In genomic region chr3:133040696-133041523, GRCh38 we compare ENCODE assay signal across 8 cellular contexts. TPM values are rescaled to one million over a fixed set of nuclear protein-coding genes. Genes with fewer than 3 reads are reported as not detected.
DNase-seq lines count a peak whose midpoint lies in the region; ATAC-seq and TF ChIP-seq lines count a peak whose summit lies in the region.

No MANE protein-coding gene starts in this region.

- no peak overlapping the region for H3K27ac Mint-ChIP-seq in Caco-2 (ENCODE audit: unreplicated experiment)
- H3K27ac Mint-ChIP-seq in neural crest cell (ENCODE audit: unreplicated experiment): no peak overlapping the region

- POLR2A ChIA-PET in Caco-2 (lab: Charles Lee): no interaction called here

- BruUV-seq in Caco-2 (replicated peaks; lab: Mats Ljungman, UMichigan): no TSS peak

- DNase-seq in Caco-2 (peak; percentile 61 to 82), NCI-H1436 (lab: John Stamatoyannopoulos, UW) (peak; percentile 94), SW480 (ENCODE audit: low spot score) (peak; percentile 65), fibroblast of lung (ENCODE audit: low read depth in 2 of 2) (peak; percentile 58 to 82), neural crest cell (ENCODE audit: low read depth, low spot score) (peak; percentile 85)

- peak; percentile 80 to 83 for TF ChIP-seq CTCF in Caco-2 (IDR thresholded peaks at IDR 0.05; ENCODE audit: insufficient read depth in 1 of 2, low read depth in 1 of 2, low read length in 1 of 2, severe bottlenecking in 1 of 2, unreplicated experiment in 1 of 2)
- TF ChIP-seq CTCF in fibroblast of lung (conservative IDR thresholded peaks at IDR 0.05 in 1 of 2, IDR thresholded peaks at IDR 0.05 in 1 of 2; ENCODE audit: low read depth in 1 of 2, low read length in 2 of 2): peak; percentile 85 to 91
- TF ChIP-seq CTCF in neural crest cell (conservative IDR thresholded peaks at IDR 0.05): peak; percentile 89

- H3K27me3 Mint-ChIP-seq in Caco-2 (ENCODE audit: insufficient read depth, unreplicated experiment) (peaks cover 10% of the 10 kb centered on the region), neural crest cell (ENCODE audit: low read depth) (peaks cover 50% of the 10 kb centered on the region)

- H3K36me3 Mint-ChIP-seq in Caco-2 (ENCODE audit: insufficient read depth, unreplicated experiment): no peaks in the 10 kb centered on the region
- H3K36me3 Mint-ChIP-seq in neural crest cell (ENCODE audit: low read depth): no peaks in the 10 kb centered on the region

- H3K9me3 Mint-ChIP-seq in Caco-2 (ENCODE audit: unreplicated experiment): no peaks in the 10 kb centered on the region
- H3K9me3 Mint-ChIP-seq in neural crest cell: no peaks in the 10 kb centered on the region

- H2AFZ ChIP-seq in fibroblast of lung (ENCODE audit: low read length): peak overlapping the region; percentile 24

- H3K4me1 ChIP-seq in Caco-2 (no peaks in the 10 kb centered on the region), fibroblast of lung (ENCODE audit: control insufficient read depth, extremely low read depth, insufficient read depth, low read length) (peaks cover 2% of the 10 kb centered on the region)

- no peak overlapping the region for H3K27ac ChIP-seq in fibroblast of lung (ENCODE audit: insufficient read depth, low read length)

- H3K4me1 Mint-ChIP-seq in Caco-2 (ENCODE audit: low read depth, unreplicated experiment) (no peaks in the 10 kb centered on the region), neural crest cell (peaks cover 13% of the 10 kb centered on the region)

- CTCF ChIA-PET in Caco-2 (lab: Charles Lee): interaction anchor here (0.6 to 2.2 kb wide), 15 partner anchors 14 to 537 kb away, joined by 3 to 21 read pairs (median 4); no protein-coding TSS in a partner anchor

- H3K4me3 ChIP-seq in Caco-2 (ENCODE audit: low read depth, low read length): no peak overlapping the region
- no peak overlapping the region for H3K4me3 ChIP-seq in fibroblast of lung (replicated peaks in 1 of 4; ENCODE audit: control extremely low read depth in 1 of 4, insufficient read depth in 1 of 4, low read depth in 3 of 4, low read length in 4 of 4)

- H3K36me3 ChIP-seq in Caco-2 (ENCODE audit: control insufficient read depth, insufficient read depth, low read length) (no peaks in the 10 kb centered on the region), fibroblast of lung (ENCODE audit: control insufficient read depth, insufficient read depth, low read length) (no peaks in the 10 kb centered on the region)

- H3K4me2 ChIP-seq in fibroblast of lung (ENCODE audit: extremely low read depth, insufficient read depth, low read length): no peak overlapping the region

- H3K9ac ChIP-seq in fibroblast of lung (ENCODE audit: insufficient read depth, low read length): no peak overlapping the region

- no peaks in the 10 kb centered on the region for H3K27me3 ChIP-seq in Caco-2 (replicated peaks; ENCODE audit: control insufficient read depth, insufficient read depth, low read length)
- H3K27me3 ChIP-seq in fibroblast of lung (ENCODE audit: control insufficient read depth, insufficient read depth, low read length): peaks cover 20% of the 10 kb centered on the region

- no peaks in the 10 kb centered on the region for H3K9me3 ChIP-seq in Caco-2
- no peaks in the 10 kb centered on the region for H3K9me3 ChIP-seq in fibroblast of lung (ENCODE audit: control insufficient read depth, insufficient read depth, low read depth, low read length)

- H4K20me1 ChIP-seq in fibroblast of lung (ENCODE audit: control insufficient read depth, extremely low read depth, insufficient read depth, low read length): no peaks in the 10 kb centered on the region

- ATAC-seq in GM19455 (IDR thresholded peaks at IDR 0.05; ENCODE audit: unreplicated experiment): peak; percentile 70
- ATAC-seq in GM21381 (IDR thresholded peaks at IDR 0.05; ENCODE audit: unreplicated experiment): no peak
- no peak for ATAC-seq in HG03280 (IDR thresholded peaks at IDR 0.05; ENCODE audit: unreplicated experiment)

- no peaks in the 10 kb centered on the region for H3K79me2 ChIP-seq in fibroblast of lung (ENCODE audit: control insufficient read depth, insufficient read depth, low read length)

- intact Hi-C loops in Caco-2 (cut with micrococcal nuclease; ENCODE audit: unreplicated experiment): loop anchor here (1.0 to 5.0 kb wide), 6 partner anchors 167 to 382 kb away; no protein-coding TSS in a partner anchor

- H3K4me3 Mint-ChIP-seq in Caco-2 (ENCODE audit: unreplicated experiment) (no peak overlapping the region), neural crest cell (peak overlapping the region; percentile 27)

RNA-seq across cellular contexts. Expression of gene TMEM108, which starts 2.7 kb away (rescaled TPM):
- not detected in 2 replicates for total RNA-seq in Caco-2 (2022)
- total RNA-seq in fibroblast of lung: under 0.01 and 0.17 TPM in 2 replicates
- 0.10 and 0.27 TPM in 2 replicates for polyA plus RNA-seq in fibroblast of lung
- 0.10 and 0.21 TPM in 2 replicates for polyA plus RNA-seq in fibroblast of lung (2012)
- 0.70 TPM in 1 of 2 replicates, not detected in the other for polyA minus RNA-seq in fibroblast of lung (ENCODE audit: low replicate concordance)
- 5.3 and 5.8 TPM in 2 replicates for total RNA-seq in neural crest cell
